Comparison of ENCODE assay signal across 16 cellular contexts in the genomic region with DNA sequence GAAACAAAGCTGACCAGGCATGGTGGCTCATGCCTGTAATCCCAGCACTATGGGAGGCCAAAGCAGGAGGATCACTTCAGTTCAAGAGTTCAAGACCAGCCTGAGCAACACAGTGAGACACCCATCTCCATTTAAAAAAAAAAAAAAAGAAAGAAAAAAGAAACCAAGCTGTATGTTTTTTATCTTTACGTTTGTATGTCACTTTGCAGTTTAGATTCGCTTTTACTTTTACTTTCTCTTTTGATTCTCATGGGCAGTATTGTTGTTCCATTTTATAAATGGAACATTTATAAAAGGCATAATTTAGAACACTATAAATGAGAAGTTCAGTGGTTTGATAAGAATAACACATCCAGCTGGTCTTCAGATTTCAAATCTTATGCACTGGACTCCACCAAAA. TPM values are rescaled to one million over a fixed set of nuclear protein-coding genes. Genes with fewer than 3 reads are reported as not detected.
DNase-seq lines count a peak whose midpoint lies in the region; ATAC-seq and TF ChIP-seq lines count a peak whose summit lies in the region.
"Had no signal": no experiment of that assay in that cellular context is flagged by ENCODE, and none has a peak within 500 bp of the region (broad histone marks: within the 10 kb centered on the region; RNA-seq: fewer than 3 reads in every experiment).

No MANE protein-coding gene starts in this region.

- H2BK12ac ChIP-seq in mesenchymal stem cell (ENCODE audit: low read length in 2 of 2): no peak overlapping the region

- peaks cover 46% of the 10 kb centered on the region for H3K4me1 Mint-ChIP-seq in activated T-helper 2 cell treated with anti-CD3 and anti-CD28 coated beads, Interferon-gamma antibody, Interleukin-2, Interleukin-4, amounts not matched to agents 10 μg/mL and 5 μg/mL and 100 μg/mL, durations not matched to agents 14 hours and 24 hours and 36 hours (ENCODE audit: low read depth)
- H3K4me1 Mint-ChIP-seq: mesothelial cell of epicardium had no signal

- no peak overlapping the region for H3K18ac ChIP-seq in mesenchymal stem cell (ENCODE audit: low read depth in 1 of 2, low read length in 2 of 2)

- no peak overlapping the region for H2BK120ac ChIP-seq in mesenchymal stem cell (ENCODE audit: low read depth, low read length)

- H3K27me3 Mint-ChIP-seq in activated T-helper 2 cell treated with anti-CD3 and anti-CD28 coated beads, Interferon-gamma antibody, Interleukin-2, Interleukin-4, amounts not matched to agents 10 μg/mL and 5 μg/mL and 100 μg/mL, durations not matched to agents 14 hours and 24 hours and 36 hours (ENCODE audit: low read depth): no peaks in the 10 kb centered on the region

- H3K27ac ChIP-seq in DND-41 (ENCODE audit: low read length) (no peak overlapping the region), KMS-11 (no peak overlapping the region), mesenchymal stem cell (ENCODE audit: low read length, poor library complexity, severe bottlenecking) (no peak overlapping the region)
- H3K27ac ChIP-seq: parathyroid adenoma, thyroid gland had no signal

- peaks cover 6% of the 10 kb centered on the region for H3K36me3 Mint-ChIP-seq in activated T-helper 2 cell treated with anti-CD3 and anti-CD28 coated beads, Interferon-gamma antibody, Interleukin-2, Interleukin-4, amounts not matched to agents 10 μg/mL and 5 μg/mL and 100 μg/mL, durations not matched to agents 14 hours and 24 hours and 36 hours (ENCODE audit: low read depth)
- H3K36me3 Mint-ChIP-seq: mesothelial cell of epicardium had no signal

- H3K79me2 ChIP-seq in DND-41 (ENCODE audit: insufficient read depth, low read length) (no peaks in the 10 kb centered on the region), KMS-11 (ENCODE audit: insufficient read depth, low read depth) (no peaks in the 10 kb centered on the region)
- H3K79me2 ChIP-seq: parathyroid adenoma had no signal

- H3K4me2 ChIP-seq in DND-41 (ENCODE audit: insufficient read depth, low read length): peak overlapping the region; percentile 38; the same call in 1 of the 2 replicates
- peak overlapping the region; percentile 71 for H3K4me2 ChIP-seq in KMS-11
- no peak overlapping the region for H3K4me2 ChIP-seq in mesenchymal stem cell (ENCODE audit: low read length, poor library complexity, severe bottlenecking)

- no peak overlapping the region for H3K4ac ChIP-seq in mesenchymal stem cell (ENCODE audit: low read depth in 1 of 2, low read length in 2 of 2)

- no peak overlapping the region for H4K91ac ChIP-seq in mesenchymal stem cell (ENCODE audit: low read length)

- no peak overlapping the region for H4K8ac ChIP-seq in mesenchymal stem cell (ENCODE audit: low read length)

- H3K36me3 ChIP-seq in DND-41 (ENCODE audit: insufficient read depth, low read length) (no peaks in the 10 kb centered on the region), KMS-11 (ENCODE audit: insufficient read depth) (no peaks in the 10 kb centered on the region), mesenchymal stem cell (ENCODE audit: control insufficient read depth in 1 of 2, insufficient read depth in 2 of 2, low read depth in 1 of 2, low read length in 2 of 2) (no peaks in the 10 kb centered on the region)
- H3K36me3 ChIP-seq: spleen, thyroid gland had no signal

- H4K20me1 ChIP-seq in DND-41 (ENCODE audit: insufficient read depth, low read length) (no peaks in the 10 kb centered on the region), KMS-11 (ENCODE audit: insufficient read depth) (no peaks in the 10 kb centered on the region)

- no peak overlapping the region for H2BK5ac ChIP-seq in mesenchymal stem cell (ENCODE audit: low read depth, low read length, poor library complexity, severe bottlenecking)

- no peak overlapping the region for H2BK15ac ChIP-seq in mesenchymal stem cell (ENCODE audit: low read depth, poor library complexity, severe bottlenecking)

- no peak overlapping the region for H3K14ac ChIP-seq in mesenchymal stem cell (ENCODE audit: low read length in 2 of 2)

- no peak overlapping the region for H3K23ac ChIP-seq in mesenchymal stem cell (ENCODE audit: low read length in 2 of 2)

- H3K27me3 ChIP-seq in DND-41 (ENCODE audit: insufficient read depth, low read length, poor library complexity) (no peaks in the 10 kb centered on the region), KMS-11 (ENCODE audit: insufficient read depth, low read depth) (no peaks in the 10 kb centered on the region), mesenchymal stem cell (ENCODE audit: control insufficient read depth in 1 of 2, insufficient read depth in 1 of 2, low read length in 2 of 2) (peaks cover 0 to 5% of the 10 kb centered on the region in 2 experiments)
- H3K27me3 ChIP-seq: spleen, thyroid gland had no signal

- no peak for TF ChIP-seq CTCF in DND-41 (IDR thresholded peaks at IDR 0.05; ENCODE audit: borderline replicate concordance, extremely low read depth, low read length, poor library complexity, severe bottlenecking)
- TF ChIP-seq CTCF in KMS-11 (conservative IDR thresholded peaks at IDR 0.05; ENCODE audit: low read depth, low read length): no peak

- H3K4me3 ChIP-seq in DND-41 (ENCODE audit: low read depth in 1 of 2, low read length in 2 of 2) (no peak overlapping the region), KMS-11 (IDR thresholded peaks at IDR 0.05; ENCODE audit: insufficient read depth, low read depth, low read length) (peak overlapping the region; percentile 49), mesenchymal stem cell (ENCODE audit: insufficient read depth in 1 of 2, low read depth in 1 of 2, low read length in 2 of 2) (no peak overlapping the region)
- H3K4me3 ChIP-seq: thyroid gland had no signal

- ATAC-seq in DND-41 (ENCODE audit: insufficient read depth, low read depth): peak; percentile 58
- ATAC-seq in HG02840 (IDR thresholded peaks at IDR 0.05; ENCODE audit: low FRiP score, unreplicated experiment): no peak

- peak overlapping the region; percentile 66 for H3K4me3 Mint-ChIP-seq in activated T-helper 2 cell treated with anti-CD3 and anti-CD28 coated beads, Interferon-gamma antibody, Interleukin-2, Interleukin-4, amounts not matched to agents 10 μg/mL and 5 μg/mL and 100 μg/mL, durations not matched to agents 14 hours and 24 hours and 36 hours (ENCODE audit: low read depth)
- H3K4me3 Mint-ChIP-seq: mesothelial cell of epicardium had no signal

- peaks cover 6% of the 10 kb centered on the region for H3K9me3 Mint-ChIP-seq in activated T-helper 2 cell treated with anti-CD3 and anti-CD28 coated beads, Interferon-gamma antibody, Interleukin-2, Interleukin-4, amounts not matched to agents 10 μg/mL and 5 μg/mL and 100 μg/mL, durations not matched to agents 14 hours and 24 hours and 36 hours
- H3K9me3 Mint-ChIP-seq: mesothelial cell of epicardium had no signal

- no peaks in the 10 kb centered on the region for H3K9me3 ChIP-seq in DND-41 (ENCODE audit: insufficient read depth, low read length, severe bottlenecking)
- no peaks in the 10 kb centered on the region for H3K9me3 ChIP-seq in mesenchymal stem cell (ENCODE audit: control insufficient read depth, low read length)
- H3K9me3 ChIP-seq: spleen, thyroid gland had no signal

- H3K4me1 ChIP-seq in DND-41 (ENCODE audit: insufficient read depth, low read length) (no peaks in the 10 kb centered on the region), KMS-11 (ENCODE audit: low read depth, poor library complexity, severe bottlenecking) (peaks cover 13% of the 10 kb centered on the region), mesenchymal stem cell (ENCODE audit: control insufficient read depth, insufficient read depth, low read depth, low read length) (peaks cover 2% of the 10 kb centered on the region)
- H3K4me1 ChIP-seq: parathyroid adenoma, thyroid gland had no signal

- H2AFZ ChIP-seq in DND-41 (ENCODE audit: low read depth, low read length): peak overlapping the region; percentile 26
- peak overlapping the region; percentile 70 for H2AFZ ChIP-seq in KMS-11 (ENCODE audit: low read depth)
- H2AFZ ChIP-seq in mesenchymal stem cell (ENCODE audit: low read depth, low read length): no peak overlapping the region
- H2AFZ ChIP-seq: parathyroid adenoma had no signal

- H3K79me1 ChIP-seq in mesenchymal stem cell (replicated peaks; ENCODE audit: low read length, poor library complexity, severe bottlenecking): no peaks in the 10 kb centered on the region

- DNase-seq in DND-41: no peak
- no peak for DNase-seq in activated T-helper 2 cell treated with anti-CD3 and anti-CD28 coated beads, Interferon-gamma antibody, Interleukin-2, Interleukin-4, amounts not matched to agents 10 μg/mL and 5 μg/mL and 100 μg/mL, durations not matched to agents 14 hours and 24 hours and 36 hours (ENCODE audit: low spot score)
- DNase-seq in mesenchymal stem cell: peak; percentile 11
- DNase-seq in T1000 (lab: John Stamatoyannopoulos, UW): no peak
- DNase-seq in NCI-H1930 (lab: John Stamatoyannopoulos, UW): no peak
- DNase-seq: activated CD4-positive, alpha-beta T cell treated with anti-CD3 and anti-CD28 coated beads, Interleukin-2, amount 50 U/mL, for 48 hours; amygdala; Calu3; cortex of kidney; NCI-H2171 treated with DMSO at 0.1 percent for 48 hours; spleen; thyroid gland had no signal

- no peak overlapping the region for H3K9ac ChIP-seq in DND-41 (ENCODE audit: low read depth, low read length)
- peak overlapping the region; percentile 38; the same call in 1 of the 2 replicates for H3K9ac ChIP-seq in KMS-11
- H3K9ac ChIP-seq in mesenchymal stem cell (ENCODE audit: low read length): peak overlapping the region; percentile 1
- H3K9ac ChIP-seq: parathyroid adenoma had no signal

- H2AK5ac ChIP-seq in mesenchymal stem cell (ENCODE audit: low read length, severe bottlenecking): no peak overlapping the region

- no CpG with 5 or more reads among the region's 2 CpGs for WGBS in mesenchymal stem cell

- peak overlapping the region; percentile 82 for H3K27ac Mint-ChIP-seq in activated T-helper 2 cell treated with anti-CD3 and anti-CD28 coated beads, Interferon-gamma antibody, Interleukin-2, Interleukin-4, amounts not matched to agents 10 μg/mL and 5 μg/mL and 100 μg/mL, durations not matched to agents 14 hours and 24 hours and 36 hours
- H3K27ac Mint-ChIP-seq: mesothelial cell of epicardium had no signal

- intact Hi-C loops in activated T-helper 2 cell treated with anti-CD3 and anti-CD28 coated beads, Interferon-gamma antibody, Interleukin-2, Interleukin-4, amounts not matched to agents 10 μg/mL and 5 μg/mL and 100 μg/mL, durations not matched to agents 14 hours and 24 hours and 36 hours (cut with micrococcal nuclease): loop anchor here (1.0 kb wide), 1 partner anchor 11 kb away; no protein-coding TSS in a partner anchor

RNA-seq across cellular contexts. Expression of a gene that starts 31.2 kb away (rescaled TPM):
- 39.9 and 44.0 TPM in 2 replicates for total RNA-seq in activated T-helper 2 cell treated with anti-CD3 and anti-CD28 coated beads, Interferon-gamma antibody, Interleukin-2, Interleukin-4, amounts not matched to agents 10 μg/mL and 5 μg/mL and 100 μg/mL, durations not matched to agents 14 hours and 24 hours and 36 hours
- polyA plus RNA-seq in mesenchymal stem cell (2013, experiment 1 of 2): 12.9 TPM
- polyA plus RNA-seq in mesenchymal stem cell (2013, experiment 2 of 2): 11.9 TPM
